ENCODE assay signal across 8 cellular contexts in genomic region chr22:33918676-33919590, GRCh38. TPM values are rescaled to one million over a fixed set of nuclear protein-coding genes. Genes with fewer than 3 reads are reported as not detected.
A peak's percentile ranks its signal among the peaks of the same experiment; 100 is the strongest.
DNase-seq lines count a peak whose midpoint lies in the region; ATAC-seq and TF ChIP-seq lines count a peak whose summit lies in the region.

No MANE protein-coding gene starts in this region.

- peaks cover 18% of the 10 kb centered on the region for H3K4me1 ChIP-seq in ES-I3 (ENCODE audit: insufficient read depth, low read length)
- H3K4me1 ChIP-seq in esophagus (ENCODE audit: control insufficient read depth in 2 of 2, insufficient read depth in 2 of 2, low read length in 1 of 2) = peaks cover 3 to 7% of the 10 kb centered on the region in 2 donors

- no peaks in the 10 kb centered on the region for H3K27me3 ChIP-seq in esophagus (ENCODE audit: control insufficient read depth in 1 of 2, insufficient read depth in 2 of 2, low read length in 2 of 2)

- peak overlapping the region; percentile 59 to 74 for H3K4me3 ChIP-seq in esophagus (ENCODE audit: low read depth in 1 of 2, low read length in 2 of 2)

- H3K36me3 ChIP-seq in ES-I3 (ENCODE audit: insufficient read depth, low read length) (peaks cover 4% of the 10 kb centered on the region; the same call in 1 of the 2 replicates), esophagus (ENCODE audit: control insufficient read depth in 2 of 2, insufficient read depth in 2 of 2, low read length in 1 of 2) (no peaks in the 10 kb centered on the region)

- peak overlapping the region; percentile 95 for H3K4me3 Mint-ChIP-seq in neural crest cell

- H3K9me3 Mint-ChIP-seq in neural crest cell = no peaks in the 10 kb centered on the region

- H3K9me3 ChIP-seq in ES-I3 (ENCODE audit: control insufficient read depth, insufficient read depth, low read length) = no peaks in the 10 kb centered on the region
- H3K9me3 ChIP-seq in esophagus (ENCODE audit: control insufficient read depth in 2 of 2, insufficient read depth in 1 of 2, low read depth in 1 of 2, low read length in 1 of 2) = no peaks in the 10 kb centered on the region

- ATAC-seq in GM18520 (IDR thresholded peaks at IDR 0.05; ENCODE audit: unreplicated experiment) (no peak), HG03520 (IDR thresholded peaks at IDR 0.05; ENCODE audit: unreplicated experiment) (no peak), GM18873 (IDR thresholded peaks at IDR 0.05; ENCODE audit: low FRiP score, unreplicated experiment) (no peak), HG03342 (IDR thresholded peaks at IDR 0.05; ENCODE audit: unreplicated experiment) (no peak)

- H3K9ac ChIP-seq in ES-I3 (ENCODE audit: low read depth, low read length) = peak overlapping the region; percentile 85

- peaks cover 45% of the 10 kb centered on the region for H3K4me1 Mint-ChIP-seq in neural crest cell

- H3K36me3 Mint-ChIP-seq in neural crest cell (ENCODE audit: low read depth) = peaks cover 2% of the 10 kb centered on the region

- H3K27ac Mint-ChIP-seq in neural crest cell (ENCODE audit: unreplicated experiment) = no peak overlapping the region

- TF ChIP-seq CTCF in neural crest cell (conservative IDR thresholded peaks at IDR 0.05) = no peak

- DNase-seq in NAMALWA (ENCODE audit: low spot score) (peak; percentile 68), neural crest cell (ENCODE audit: low read depth, low spot score) (no peak)

- H3K27me3 Mint-ChIP-seq in neural crest cell (ENCODE audit: low read depth) = peaks cover 9% of the 10 kb centered on the region

- WGBS in esophagus, 2 donors = 45 to 57% methylated on average over 13 of the region's 13 CpGs

- H3K27ac ChIP-seq in esophagus (ENCODE audit: low read depth in 2 of 2, low read length in 1 of 2) = no peak overlapping the region

RNA-seq across cellular contexts. Expression of gene LARGE1, which starts 1.3 kb away (rescaled TPM):
- polyA plus RNA-seq in esophagus = 1 to 10 TPM; 2.0 to 2.5 TPM
- 33.0 and 34.5 TPM in 2 replicates for total RNA-seq in neural crest cell
